ENCODE assay signal across 14 cellular contexts in the genomic region with DNA sequence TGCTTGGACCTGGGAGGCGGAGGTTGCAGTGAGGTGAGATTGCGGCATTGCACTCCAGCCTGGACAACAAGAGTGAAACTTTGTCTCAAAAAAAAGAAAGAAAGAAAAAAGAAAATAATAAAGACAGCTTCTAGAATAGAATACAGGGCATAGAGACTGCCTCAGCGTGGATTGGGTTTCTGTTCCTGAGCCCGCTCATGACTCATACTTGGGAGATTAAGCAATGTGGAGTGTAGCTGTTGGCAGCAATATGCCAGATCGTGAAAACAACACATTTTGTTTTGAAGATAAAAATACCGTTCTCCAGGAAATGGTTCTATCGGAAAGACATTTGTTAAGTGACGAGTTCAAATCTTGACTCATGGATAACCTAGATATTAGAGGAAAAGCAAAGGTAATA.
A peak's percentile ranks its signal among the peaks of the same experiment; 100 is the strongest.
DNase-seq lines count a peak whose midpoint lies in the region; ATAC-seq and TF ChIP-seq lines count a peak whose summit lies in the region.
"Had no signal": no experiment of that assay in that cellular context is flagged by ENCODE, and none has a peak within 500 bp of the region (broad histone marks: within the 10 kb centered on the region; RNA-seq: fewer than 3 reads in every experiment).

No MANE protein-coding gene starts in this region.

- ATAC-seq in PC-3 (no peak), omental fat pad (ENCODE audit: low FRiP score) (peak; percentile 95), HG02623 (IDR thresholded peaks at IDR 0.05; ENCODE audit: unreplicated experiment) (no peak)
- ATAC-seq: HCT116 had no signal

- TF ChIP-seq CTCF in PC-3 (conservative IDR thresholded peaks at IDR 0.05; ENCODE audit: low read depth, low read length) (no peak), omental fat pad (IDR thresholded peaks at IDR 0.05) (no peak)

- H3K79me2 ChIP-seq in PC-3 (ENCODE audit: low read length) = no peaks in the 10 kb centered on the region

- POLR2A ChIA-PET in PC-3 (lab: Charles Lee; ENCODE audit: unreplicated experiment) = no interaction called here

- no peak overlapping the region for H2AFZ ChIP-seq in PC-3 (ENCODE audit: low read length)

- no peak overlapping the region for H3K9ac ChIP-seq in PC-3 (ENCODE audit: low read length)
- H3K9ac ChIP-seq: BLaER1 had no signal

- H4K20me1 ChIP-seq in PC-3 (ENCODE audit: low read length) = no peaks in the 10 kb centered on the region

- H3K27me3 ChIP-seq in PC-3 (ENCODE audit: low read length) (peaks cover 35% of the 10 kb centered on the region), SJCRH30 (no peaks in the 10 kb centered on the region)
- H3K27me3 ChIP-seq: BLaER1 had no signal

- H3K9me3 ChIP-seq in PC-3 (ENCODE audit: low read length) = no peaks in the 10 kb centered on the region
- H3K9me3 ChIP-seq in SJCRH30 (replicated peaks) = no peaks in the 10 kb centered on the region
- H3K9me3 ChIP-seq: BLaER1 had no signal

- H3K27ac ChIP-seq in PC-3 (ENCODE audit: low read length) (no peak overlapping the region), SJCRH30 (no peak overlapping the region)
- H3K27ac ChIP-seq: BLaER1, SK-N-MC had no signal

- DNase-seq in Daoy (ENCODE audit: low read depth) (peak; percentile 84), PC-3 (peak; percentile 50), fibroblast of the conjunctiva (ENCODE audit: low read depth) (peak; percentile 39), omental fat pad (ENCODE audit: low spot score) (no peak), NCI-H2171 (lab: John Stamatoyannopoulos, UW) (no peak), germinal center (ENCODE audit: low spot score) (no peak), SJCRH30 (no peak)
- DNase-seq: activated CD4-positive, CD25-positive, alpha-beta regulatory T cell treated with anti-CD3 and anti-CD28 coated beads, Interleukin-2, amount 50 U/mL, for 72 hours; mesendoderm; NCI-H510A had no signal

- H3K4me1 ChIP-seq in PC-3 (ENCODE audit: insufficient read depth, low read length) = no peaks in the 10 kb centered on the region
- no peaks in the 10 kb centered on the region for H3K4me1 ChIP-seq in SJCRH30

- intact Hi-C loops in PC-3 (cut with micrococcal nuclease) = no loop called here

- CTCF ChIA-PET in PC-3 (lab: Charles Lee) = no interaction called here

- BruUV-seq in PC-3 (replicated peaks; lab: Mats Ljungman, UMichigan) = no TSS peak

- H3K9me2 ChIP-seq in PC-3 (replicated peaks; ENCODE audit: low read length) = no peaks in the 10 kb centered on the region

- H3K4me2 ChIP-seq in PC-3 (ENCODE audit: low read length) = no peak overlapping the region
- H3K4me2 ChIP-seq: BLaER1 had no signal

- H3K4me3 ChIP-seq in PC-3 (ENCODE audit: low read length) (no peak overlapping the region), SJCRH30 (no peak overlapping the region)
- H3K4me3 ChIP-seq: BLaER1, SK-N-MC had no signal

- H3F3A ChIP-seq in PC-3 (ENCODE audit: low read length, unreplicated experiment) = no peaks in the 10 kb centered on the region

- H3K36me3 ChIP-seq in PC-3 (ENCODE audit: low read depth, low read length) (no peaks in the 10 kb centered on the region), SJCRH30 (no peaks in the 10 kb centered on the region)

Comparison
In these comparisons a context has a peak if more than half of its experiments do, and no peak if none do; other contexts are left out.
1. DNase-seq: peak in Daoy (single experiment), PC-3 (single experiment) and fibroblast of the conjunctiva (single experiment); none in omental fat pad (single experiment), NCI-H2171 (single experiment), germinal center (single experiment) and SJCRH30 (0 of 2).